9 cellular contexts compared by ENCODE assay signal in genomic region chr6:27669798-27670301, GRCh38.
A peak's percentile ranks its signal among the peaks of the same experiment; 100 is the strongest.
DNase-seq lines count a peak whose midpoint lies in the region; ATAC-seq and TF ChIP-seq lines count a peak whose summit lies in the region.
"Had no signal": no experiment of that assay in that cellular context is flagged by ENCODE, and none has a peak within 500 bp of the region (broad histone marks: within the 10 kb centered on the region; RNA-seq: fewer than 3 reads in every experiment).

No MANE protein-coding gene starts in this region.

- no peak overlapping the region for H4K8ac ChIP-seq in mesenchymal stem cell (ENCODE audit: low read length)

- H3K27me3 ChIP-seq in CD4-positive, alpha-beta T cell (ENCODE audit: control insufficient read depth, insufficient read depth, low read length), result peaks cover 96% of the 10 kb centered on the region
- H3K27me3 ChIP-seq in HL-60 (ENCODE audit: insufficient read depth, poor library complexity, severe bottlenecking) (no peaks in the 10 kb centered on the region), mesenchymal stem cell (ENCODE audit: control insufficient read depth in 1 of 2, insufficient read depth in 1 of 2, low read length in 2 of 2) (peaks cover 0 to 14% of the 10 kb centered on the region in 2 experiments)

- no peak overlapping the region for H3K4ac ChIP-seq in mesenchymal stem cell (ENCODE audit: low read depth in 1 of 2, low read length in 2 of 2)

- peaks cover 32% of the 10 kb centered on the region for H3K9me3 ChIP-seq in CD4-positive, alpha-beta T cell (ENCODE audit: control insufficient read depth, low read length)
- no peaks in the 10 kb centered on the region for H3K9me3 ChIP-seq in mesenchymal stem cell (ENCODE audit: control insufficient read depth, low read length)

- no peak for TF ChIP-seq CTCF in CD4-positive, alpha-beta T cell (IDR thresholded peaks at IDR 0.05)
- TF ChIP-seq CTCF in HL-60 (IDR thresholded peaks at IDR 0.05; ENCODE audit: insufficient read depth, low read length) (no peak), omental fat pad (IDR thresholded peaks at IDR 0.05) (no peak)

- peak overlapping the region; percentile 62 for H3K27ac Mint-ChIP-seq in CD4-positive, alpha-beta T cell
- peak overlapping the region; percentile 15 for H3K27ac Mint-ChIP-seq in activated naive CD8-positive, alpha-beta T cell treated with anti-CD3 and anti-CD28 coated beads, Interleukin-2, amount 10 ng/mL, durations not matched to agents 7 days and 5 days

- H3K23ac ChIP-seq in mesenchymal stem cell (ENCODE audit: low read length in 2 of 2), result peak overlapping the region in 1 of 2 experiments; percentile 62

- H3K36me3 Mint-ChIP-seq in CD4-positive, alpha-beta T cell (ENCODE audit: low read depth), result no peaks in the 10 kb centered on the region
- peaks cover 1% of the 10 kb centered on the region for H3K36me3 Mint-ChIP-seq in activated naive CD8-positive, alpha-beta T cell treated with anti-CD3 and anti-CD28 coated beads, Interleukin-2, amount 10 ng/mL, durations not matched to agents 7 days and 5 days

- H3K18ac ChIP-seq in mesenchymal stem cell (ENCODE audit: low read depth in 1 of 2, low read length in 2 of 2), result peak overlapping the region in 1 of 2 experiments; percentile 21

- no peak for DNase-seq in CD4-positive, alpha-beta T cell
- DNase-seq in HL-60 (ENCODE audit: low read depth in 1 of 2, low spot score in 1 of 2), result no peak
- no peak for DNase-seq in activated naive CD8-positive, alpha-beta T cell treated with anti-CD3 and anti-CD28 coated beads, Interleukin-2, amount 10 ng/mL, durations not matched to agents 7 days and 5 days
- peak; percentile 17 for DNase-seq in mesenchymal stem cell
- DNase-seq in hypothalamus (lab: John Stamatoyannopoulos, UW), result no peak
- no peak for DNase-seq in HCEC 1CT
- no peak for DNase-seq in omental fat pad (ENCODE audit: low spot score)

- peak overlapping the region; percentile 50 for H3K9ac ChIP-seq in mesenchymal stem cell (ENCODE audit: low read length)

- 11% methylated on average over 10 of the region's 11 CpGs for WGBS in mesenchymal stem cell

- peak overlapping the region; percentile 63 for H3K4me2 ChIP-seq in mesenchymal stem cell (ENCODE audit: low read length, poor library complexity, severe bottlenecking)

- peaks cover 13% of the 10 kb centered on the region for H3K4me1 ChIP-seq in mesenchymal stem cell (ENCODE audit: control insufficient read depth, insufficient read depth, low read depth, low read length)

- CTCF ChIA-PET in CD4-positive, alpha-beta T cell (lab: Charles Lee), result interaction anchor here (3.1 kb wide), 1 partner anchor 18 kb away, joined by 9 read pairs; no protein-coding TSS in a partner anchor

- H2AK5ac ChIP-seq in mesenchymal stem cell (ENCODE audit: low read length, severe bottlenecking), result no peak overlapping the region

- H3K14ac ChIP-seq in mesenchymal stem cell (ENCODE audit: low read length in 2 of 2), result no peak overlapping the region

- no peak overlapping the region for H2BK12ac ChIP-seq in mesenchymal stem cell (ENCODE audit: low read length in 2 of 2)

- H2BK5ac ChIP-seq in mesenchymal stem cell (ENCODE audit: low read depth, low read length, poor library complexity, severe bottlenecking), result no peak overlapping the region

- no peak overlapping the region for H2BK15ac ChIP-seq in mesenchymal stem cell (ENCODE audit: low read depth, poor library complexity, severe bottlenecking)

- H3K27ac ChIP-seq in CD4-positive, alpha-beta T cell (ENCODE audit: low read depth, low read length), result no peak overlapping the region
- H3K27ac ChIP-seq in HL-60 (replicated peaks) (no peak overlapping the region), mesenchymal stem cell (ENCODE audit: low read length, poor library complexity, severe bottlenecking) (no peak overlapping the region)

- H3K27me3 Mint-ChIP-seq in CD4-positive, alpha-beta T cell, result peaks cover 96% of the 10 kb centered on the region
- H3K27me3 Mint-ChIP-seq in activated naive CD8-positive, alpha-beta T cell treated with anti-CD3 and anti-CD28 coated beads, Interleukin-2, amount 10 ng/mL, durations not matched to agents 7 days and 5 days, result peaks cover 74% of the 10 kb centered on the region

- no peaks in the 10 kb centered on the region for H3K36me3 ChIP-seq in mesenchymal stem cell (ENCODE audit: control insufficient read depth in 1 of 2, insufficient read depth in 2 of 2, low read depth in 1 of 2, low read length in 2 of 2)

- H3K79me1 ChIP-seq in mesenchymal stem cell (replicated peaks; ENCODE audit: low read length, poor library complexity, severe bottlenecking), result no peaks in the 10 kb centered on the region

- ATAC-seq in CD4-positive, alpha-beta T cell (ENCODE audit: poor library complexity), result no peak
- ATAC-seq in activated naive CD8-positive, alpha-beta T cell treated with anti-CD3 and anti-CD28 coated beads, Interleukin-2, amount 10 ng/mL, durations not matched to agents 7 days and 5 days (ENCODE audit: low read depth), result no peak
- ATAC-seq in GM18519 (IDR thresholded peaks at IDR 0.05; ENCODE audit: low FRiP score, unreplicated experiment) (no peak), omental fat pad (ENCODE audit: low FRiP score) (no peak)
- ATAC-seq: Right ventricle myocardium inferior had no signal

- H2BK120ac ChIP-seq in mesenchymal stem cell (ENCODE audit: low read depth, low read length), result no peak overlapping the region

- H3K4me3 ChIP-seq in HL-60 (replicated peaks; ENCODE audit: insufficient read depth, low read length) (peak overlapping the region; percentile 46), mesenchymal stem cell (ENCODE audit: insufficient read depth in 1 of 2, low read depth in 1 of 2, low read length in 2 of 2) (peak overlapping the region in 1 of 2 experiments; percentile 72)

- H3K9me3 Mint-ChIP-seq in CD4-positive, alpha-beta T cell, result peaks cover 14% of the 10 kb centered on the region
- peaks cover 2% of the 10 kb centered on the region for H3K9me3 Mint-ChIP-seq in activated naive CD8-positive, alpha-beta T cell treated with anti-CD3 and anti-CD28 coated beads, Interleukin-2, amount 10 ng/mL, durations not matched to agents 7 days and 5 days

- POLR2A ChIA-PET in CD4-positive, alpha-beta T cell (lab: Charles Lee), result no interaction called here
- POLR2A ChIA-PET in activated naive CD8-positive, alpha-beta T cell treated with anti-CD3 and anti-CD28 coated beads, Interleukin-2, amount 10 ng/mL, durations not matched to agents 7 days and 5 days (lab: Charles Lee), result no interaction called here

- no peak overlapping the region for H4K91ac ChIP-seq in mesenchymal stem cell (ENCODE audit: low read length)

- peak overlapping the region; percentile 49 for H3K4me3 Mint-ChIP-seq in CD4-positive, alpha-beta T cell
- peak overlapping the region; percentile 64 for H3K4me3 Mint-ChIP-seq in activated naive CD8-positive, alpha-beta T cell treated with anti-CD3 and anti-CD28 coated beads, Interleukin-2, amount 10 ng/mL, durations not matched to agents 7 days and 5 days

- H3K4me1 Mint-ChIP-seq in CD4-positive, alpha-beta T cell (ENCODE audit: low read depth), result peaks cover 42% of the 10 kb centered on the region
- H3K4me1 Mint-ChIP-seq in activated naive CD8-positive, alpha-beta T cell treated with anti-CD3 and anti-CD28 coated beads, Interleukin-2, amount 10 ng/mL, durations not matched to agents 7 days and 5 days, result peaks cover 49% of the 10 kb centered on the region

- H2AFZ ChIP-seq in mesenchymal stem cell (ENCODE audit: low read depth, low read length), result no peak overlapping the region

- intact Hi-C loops in CD4-positive, alpha-beta T cell (cut with DNase I, micrococcal nuclease), result loop anchor here (1.0 to 5.0 kb wide), 7 partner anchors 9 to 1117 kb away; no protein-coding TSS in a partner anchor
